In genomic region chr6:133923938-133924593, GRCh38 we compare ENCODE assay signal across 8 cellular contexts. TPM values are rescaled to one million over a fixed set of nuclear protein-coding genes. Genes with fewer than 3 reads are reported as not detected.
A peak's percentile ranks its signal among the peaks of the same experiment; 100 is the strongest.
DNase-seq lines count a peak whose midpoint lies in the region; ATAC-seq, FAIRE-seq and TF ChIP-seq lines count a peak whose summit lies in the region.

No MANE protein-coding gene starts in this region.

- H3K4me1 ChIP-seq in ES-I3 (ENCODE audit: insufficient read depth, low read length), result no peaks in the 10 kb centered on the region; the same call in 1 of the 2 replicates
- H3K4me1 ChIP-seq in GM23338 (ENCODE audit: insufficient read depth), result no peaks in the 10 kb centered on the region
- no peaks in the 10 kb centered on the region for H3K4me1 ChIP-seq in pancreas

- H3K9me3 ChIP-seq in ES-I3 (ENCODE audit: control insufficient read depth, insufficient read depth, low read length), result no peaks in the 10 kb centered on the region
- no peaks in the 10 kb centered on the region for H3K9me3 ChIP-seq in pancreas

- peak; percentile 93 for FAIRE-seq in pancreas (lab: Jason Lieb, UNC)

- H3F3A ChIP-seq in GM23338 (replicated peaks; ENCODE audit: low read depth), result no peaks in the 10 kb centered on the region

- TF ChIP-seq CTCF in GM23338 (conservative IDR thresholded peaks at IDR 0.05; ENCODE audit: low read depth in 2 of 2) (peak; percentile 96 to 99), LNCAP (IDR thresholded peaks at IDR 0.05) (peak; percentile 83), pancreas (IDR thresholded peaks at IDR 0.05) (peak; percentile 62 to 83 (median 73))

- intact Hi-C loops in pancreas (cut with DNase I), result loop anchor here in 2 of 3 donors (5.0 to 10.0 kb wide), 2 partner anchors 171 to 173 kb away; no protein-coding TSS in a partner anchor

- DNase-seq in GM23338 (ENCODE audit: low spot score), result peak; percentile 90
- peak; percentile 55 for DNase-seq in RPMI8226
- DNase-seq in activated gamma-delta T cell treated with anti-CD3 and anti-CD28 coated beads, Interleukin-2, amount 50 U/mL, for 16 hours (ENCODE audit: low read depth), result peak; percentile 42
- DNase-seq in germinal center (ENCODE audit: low spot score), result peak; percentile 52
- peak in 3 of 6 donors; percentile 49 to 79 (median 50) for DNase-seq in pancreas

- no peaks in the 10 kb centered on the region for H3K9me3 Mint-ChIP-seq in GM23338

- peak overlapping the region; percentile 77; the same call in 1 of the 2 replicates for H3K27ac Mint-ChIP-seq in GM23338

- 17 to 18% methylated on average over 6 of the region's 6 CpGs for WGBS in pancreas, 2 donors

- H3K27me3 Mint-ChIP-seq in GM23338 (ENCODE audit: insufficient read depth, low read depth, poor library complexity), result peaks cover 5% of the 10 kb centered on the region

- H3K4me2 ChIP-seq in GM23338, result peak overlapping the region; percentile 29

- H3K79me2 ChIP-seq in GM23338 (replicated peaks; ENCODE audit: insufficient read depth), result no peaks in the 10 kb centered on the region

- H3K27me3 ChIP-seq in GM23338 (ENCODE audit: insufficient read depth), result no peaks in the 10 kb centered on the region
- peaks cover 0 to 6% (median 0%) of the 10 kb centered on the region in 4 donors for H3K27me3 ChIP-seq in pancreas

- 0 out of 2 replicates have a peak overlapping the region, but pooled peaks have one; percentile 2 for H3K4me3 ChIP-seq in GM23338
- no peak overlapping the region for H3K4me3 ChIP-seq in pancreas

- no peaks in the 10 kb centered on the region for H3K36me3 Mint-ChIP-seq in GM23338 (ENCODE audit: low read depth)

- peak overlapping the region; percentile 38; the same call in 1 of the 2 replicates for H3K9ac ChIP-seq in ES-I3 (ENCODE audit: low read depth, low read length)

- no peaks in the 10 kb centered on the region for H3K36me3 ChIP-seq in ES-I3 (ENCODE audit: insufficient read depth, low read length)
- no peaks in the 10 kb centered on the region for H3K36me3 ChIP-seq in GM23338 (ENCODE audit: insufficient read depth)
- H3K36me3 ChIP-seq in pancreas, result no peaks in the 10 kb centered on the region

- H3K4me1 Mint-ChIP-seq in GM23338, result peaks cover 10% of the 10 kb centered on the region

- no peaks in the 10 kb centered on the region for H4K20me1 ChIP-seq in GM23338 (replicated peaks; ENCODE audit: insufficient read depth)

- H3K9me2 ChIP-seq in GM23338 (ENCODE audit: insufficient read depth), result no peaks in the 10 kb centered on the region

- H2AFZ ChIP-seq in GM23338, result no peak overlapping the region

- ATAC-seq in GM23338 (peak; percentile 95), pancreas (peak; percentile 96 to 98 (median 97)), GM18519 (IDR thresholded peaks at IDR 0.05; ENCODE audit: low FRiP score, unreplicated experiment) (no peak)

- H3K27ac ChIP-seq in GM23338 (ENCODE audit: low read depth) (no peak overlapping the region), pancreas (no peak overlapping the region)

- H3K4me3 Mint-ChIP-seq in GM23338, result peak overlapping the region; percentile 57; the same call in 2 of the 3 replicates

TF ChIP-seq in GM23338, 12 proteins besides CTCF, POLR2A, EP300 and RAD21 (continues in another document):
- TF ChIP-seq JUNB (IDR thresholded peaks at IDR 0.05; ENCODE audit: unreplicated experiment), result no peak
- TF ChIP-seq POLR2AphosphoS5 (IDR thresholded peaks at IDR 0.05; ENCODE audit: low read depth), result no peak
- no peak for TF ChIP-seq ZNF462 (CRISPR knock-in tag; IDR thresholded peaks at IDR 0.05)
- TF ChIP-seq STAT1 (IDR thresholded peaks at IDR 0.05; ENCODE audit: unreplicated experiment), result no peak
- no peak for TF ChIP-seq ZNF114 (CRISPR knock-in tag; IDR thresholded peaks at IDR 0.05)
- TF ChIP-seq ZNF331 (CRISPR knock-in tag; IDR thresholded peaks at IDR 0.05; ENCODE audit: low read depth), result no peak
- TF ChIP-seq EZH2phosphoT487 (IDR thresholded peaks at IDR 0.05; ENCODE audit: unreplicated experiment), result no peak

RNA-seq across cellular contexts. Expression of gene TBPL1, which starts 29.0 kb away (rescaled TPM):
- total RNA-seq in GM23338 (2014; rRNA removed; shearing (Covaris generic)), result 72.9 and 94.9 TPM in 2 replicates
- polyA plus RNA-seq in GM23338 (2016; fragmentation: Nextera tagmentation; extraction: Ambion mirVana) (139 and 144 TPM in 2 replicates), pancreas (10 to 100 TPM; 14.0 to 20.6 TPM)
- total RNA-seq in pancreas, result 10 to 100 TPM in 2 of 6 donors, 1 to 10 TPM in 4; 6.5 to 13.4 (median 9.1) TPM

RNA-seq across cellular contexts. Expression of gene TCF21, which starts 35.2 kb away (rescaled TPM):
- 0.08 and 0.17 TPM in 2 replicates for total RNA-seq in GM23338 (2014; rRNA removed; shearing (Covaris generic))
- polyA plus RNA-seq in GM23338 (2016; fragmentation: Nextera tagmentation; extraction: Ambion mirVana) (0.05 and 0.19 TPM in 2 replicates), pancreas (under 1 TPM; 0.53 to 0.77 TPM)
- total RNA-seq in pancreas, result 1 to 10 TPM in 1 of 6 donors, under 1 TPM in 5; 0.08 to 2.3 (median 0.63) TPM
